ENCODE assay signal across 8 cellular contexts in the genomic region with DNA sequence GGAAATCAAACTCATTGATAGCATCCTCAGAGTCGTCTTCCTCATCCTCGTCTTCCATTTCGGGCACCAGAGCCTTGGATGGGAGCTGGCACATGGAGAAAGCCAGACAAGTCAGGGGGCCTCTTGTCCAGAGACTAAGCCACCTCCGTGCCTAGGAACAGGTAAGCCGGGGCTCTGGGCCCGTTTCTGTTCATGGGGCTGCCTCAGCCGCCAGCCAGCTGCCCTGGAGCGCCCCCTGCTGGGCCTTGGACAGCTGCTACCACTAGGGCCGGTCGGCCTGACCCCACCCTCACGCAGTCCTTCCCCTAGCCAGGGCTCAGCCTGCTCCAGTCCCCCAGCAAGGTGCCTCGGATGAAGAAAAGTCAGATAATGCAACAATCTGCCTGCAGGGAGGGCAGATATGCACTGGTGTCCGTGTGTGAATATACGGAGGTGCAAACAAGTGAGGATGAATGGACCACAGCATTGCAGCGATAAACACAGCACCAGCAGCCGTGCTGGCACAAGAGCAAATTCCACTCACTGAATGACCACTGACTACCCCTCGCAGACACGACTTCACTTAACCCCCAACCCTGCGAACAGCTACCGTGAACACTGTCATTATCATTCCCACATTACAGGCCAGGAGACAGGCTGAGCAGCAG. TPM values are rescaled to one million over a fixed set of nuclear protein-coding genes. Genes with fewer than 3 reads are reported as not detected.
DNase-seq lines count a peak whose midpoint lies in the region; ATAC-seq and TF ChIP-seq lines count a peak whose summit lies in the region.

No MANE protein-coding gene starts in this region.

- H3K4me1 ChIP-seq in RWPE2 (ENCODE audit: insufficient read depth, poor library complexity, severe bottlenecking) (peaks cover 9% of the 10 kb centered on the region), psoas muscle (no peaks in the 10 kb centered on the region), vagina (peaks cover 31% of the 10 kb centered on the region)

- ATAC-seq in GM21825 (IDR thresholded peaks at IDR 0.05; ENCODE audit: unreplicated experiment) (peak; percentile 54), RWPE2 (ENCODE audit: low read depth) (peak; percentile 37; the same call in 1 of the 3 replicates), psoas muscle (peak; percentile 71 to 80 (median 74))

- no peak for DNase-seq in AG04450 (ENCODE audit: low read depth, low spot score)
- no peak for DNase-seq in RWPE2 (ENCODE audit: low spot score)
- peak; percentile 76 for DNase-seq in activated gamma-delta T cell treated with anti-CD3 and anti-CD28 coated beads, Interleukin-2, amount 50 U/mL, for 16 hours (ENCODE audit: low read depth)
- peak; percentile 64 for DNase-seq in glomerular visceral epithelial cell (ENCODE audit: extremely low spot score)
- DNase-seq in psoas muscle, result peak; percentile 80 to 85
- no peak for DNase-seq in vagina (ENCODE audit: extremely low spot score in 2 of 2)
- DNase-seq in OCI-M2 (lab: John Stamatoyannopoulos, UW; ENCODE audit: unreplicated experiment), result no peak

- WGBS in psoas muscle, 3 donors, result 40 to 49% (median 41%) methylated on average over 20 of the region's 20 CpGs

- intact Hi-C loops in psoas muscle (cut with DNase I) (loop anchor here in 1 of 2 donors (2.0 kb wide), 1 partner anchor 16 kb away; no protein-coding TSS in a partner anchor), vagina (cut with DNase I) (loop anchor here (10.0 kb wide), 1 partner anchor 114 kb away; no protein-coding TSS in a partner anchor)

- H3K9me3 ChIP-seq in AG04450 (ENCODE audit: control insufficient read depth, insufficient read depth, low read length) (no peaks in the 10 kb centered on the region; the same call in 1 of the 2 replicates), RWPE2 (ENCODE audit: severe bottlenecking) (no peaks in the 10 kb centered on the region), psoas muscle (no peaks in the 10 kb centered on the region), vagina (no peaks in the 10 kb centered on the region)

- peak; percentile 86 for TF ChIP-seq CTCF in AG04450 (IDR thresholded peaks at IDR 0.05; ENCODE audit: low read depth, low read length)
- peak; percentile 82 for TF ChIP-seq CTCF in RWPE2 (IDR thresholded peaks at IDR 0.05; ENCODE audit: poor library complexity, severe bottlenecking)
- TF ChIP-seq CTCF in psoas muscle (IDR thresholded peaks at IDR 0.05), result peak; percentile 89
- TF ChIP-seq CTCF in vagina (IDR thresholded peaks at IDR 0.05), result peak; percentile 67 to 87 (median 78)

- CTCF ChIA-PET in AG04450 (lab: Charles Lee), result interaction anchor here (0.6 to 3.2 kb wide), 16 partner anchors 9 to 1072 kb away, joined by 3 to 16 read pairs (median 4); no protein-coding TSS in a partner anchor

- no peak overlapping the region for H3K4me3 ChIP-seq in AG04450 (ENCODE audit: low read depth, low read length)
- no peak overlapping the region for H3K4me3 ChIP-seq in RWPE2 (ENCODE audit: severe bottlenecking)
- no peak overlapping the region for H3K4me3 ChIP-seq in psoas muscle
- no peak overlapping the region for H3K4me3 ChIP-seq in vagina

- no peak for TF ChIP-seq POLR2A in vagina (IDR thresholded peaks at IDR 0.05)

- no peaks in the 10 kb centered on the region for H3K27me3 ChIP-seq in AG04450 (ENCODE audit: control insufficient read depth, insufficient read depth, low read length)
- no peaks in the 10 kb centered on the region for H3K27me3 ChIP-seq in RWPE2 (ENCODE audit: insufficient read depth, poor library complexity, severe bottlenecking)
- H3K27me3 ChIP-seq in psoas muscle (ENCODE audit: insufficient read depth in 3 of 3, low read length in 2 of 3), result no peaks in the 10 kb centered on the region
- no peaks in the 10 kb centered on the region for H3K27me3 ChIP-seq in vagina

- H3K36me3 ChIP-seq in RWPE2 (ENCODE audit: low read depth) (peaks cover 91% of the 10 kb centered on the region), psoas muscle (ENCODE audit: insufficient read depth in 1 of 2, low read depth in 1 of 2) (peaks cover 0 to 100% of the 10 kb centered on the region in 2 donors), vagina (peaks cover 0 to 86% of the 10 kb centered on the region in 2 donors)

- POLR2A ChIA-PET in AG04450 (lab: Yijun Ruan, JAX), result no interaction called here

- H3K27ac ChIP-seq in AG04450 (ENCODE audit: low read depth, low read length) (no peak overlapping the region), RWPE2 (ENCODE audit: poor library complexity, severe bottlenecking) (no peak overlapping the region), psoas muscle (no peak overlapping the region), vagina (peak overlapping the region; percentile 45)

RNA-seq across cellular contexts. Expression of gene PRKD2, which starts 11.9 kb away (rescaled TPM):
- polyA plus RNA-seq in AG04450 (2011; rRNA removed) (6.7 and 10.3 TPM in 2 replicates), psoas muscle (1 to 10 TPM; 4.0 to 6.9 (median 4.8) TPM)
- 15.2 and 18.8 TPM in 2 replicates for polyA minus RNA-seq in AG04450 (2011; rRNA and poly(A)+ RNA removed)
- total RNA-seq in psoas muscle (1 to 10 TPM; 6.3 to 9.1 (median 8.1) TPM), vagina (49.4 TPM)

RNA-seq across cellular contexts. Expression of gene FKRP, which starts 17.0 kb away (rescaled TPM):
- polyA plus RNA-seq in AG04450 (2011; rRNA removed), result 12.1 and 12.6 TPM in 2 replicates
- 6.4 and 10.8 TPM in 2 replicates for polyA minus RNA-seq in AG04450 (2011; rRNA and poly(A)+ RNA removed)
- total RNA-seq in psoas muscle, result 10 to 100 TPM; 14.4 to 24.5 (median 20.3) TPM
- 10 to 100 TPM; 11.6 to 15.0 (median 13.1) TPM for polyA plus RNA-seq in psoas muscle
- 14.7 TPM for total RNA-seq in vagina

RNA-seq across cellular contexts. Expression of gene STRN4, which starts 17.4 kb away (rescaled TPM):
- polyA plus RNA-seq in AG04450 (2011; rRNA removed), result 48.1 and 59.3 TPM in 2 replicates
- 41.8 and 59.4 TPM in 2 replicates for polyA minus RNA-seq in AG04450 (2011; rRNA and poly(A)+ RNA removed)
- total RNA-seq in psoas muscle, result 10 to 100 TPM; 28.6 to 72.3 (median 40.6) TPM
- polyA plus RNA-seq in psoas muscle, result 10 to 100 TPM; 45.2 to 53.9 (median 46.2) TPM
- 85.0 TPM for total RNA-seq in vagina

RNA-seq across cellular contexts. Expression of gene SLC1A5, which starts 59.6 kb away (rescaled TPM):
- polyA plus RNA-seq in AG04450 (2011; rRNA removed) (314 and 342 TPM in 2 replicates), psoas muscle (10 to 100 TPM in 1 of 3 donors, 1 to 10 TPM in 2; 3.2 to 10.3 (median 3.4) TPM)
- polyA minus RNA-seq in AG04450 (2011; rRNA and poly(A)+ RNA removed), result 284 and 361 TPM in 2 replicates
- total RNA-seq in psoas muscle (10 to 100 TPM in 1 of 4 donors, 1 to 10 TPM in 3; 5.4 to 12.6 (median 8.2) TPM), vagina (147 TPM)

Comparison
In these comparisons a context has a peak if more than half of its experiments do, and no peak if none do; other contexts are left out.
1. DNase-seq: peak in activated gamma-delta T cell treated with anti-CD3 and anti-CD28 coated beads, Interleukin-2, amount 50 U/mL, for 16 hours (single experiment), glomerular visceral epithelial cell (single experiment) and psoas muscle (2 of 2); none in AG04450 (single experiment), RWPE2 (single experiment), vagina (0 of 2) and OCI-M2 (single experiment).
2. Peak in every context shown above with its lines, with median percentiles within 50 percentile points of each other: CTCF ChIP-seq and ATAC-seq.